ENCODE assay signal across 10 cellular contexts in the genomic region with DNA sequence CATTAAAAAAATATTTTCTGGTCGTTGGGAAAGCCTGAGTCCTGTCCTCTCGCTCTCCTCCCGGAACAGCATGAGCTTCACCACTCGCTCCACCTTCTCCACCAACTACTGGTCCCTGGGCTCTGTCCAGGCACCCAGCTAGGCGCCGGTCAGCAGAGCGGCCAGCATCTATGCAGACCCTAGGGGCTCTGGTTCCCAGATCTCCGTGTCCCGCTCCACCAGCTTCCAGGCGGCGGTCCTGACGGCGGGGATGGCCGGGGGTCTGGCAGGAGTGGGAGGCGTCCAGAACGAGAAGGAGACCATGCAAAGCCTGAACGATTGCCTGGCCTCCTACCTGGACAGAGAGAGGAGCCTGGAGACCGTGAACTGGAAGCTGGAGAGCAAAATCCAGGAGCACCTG.
"Had no signal": no experiment of that assay in that cellular context is flagged by ENCODE, and none has a peak within 500 bp of the region (broad histone marks: within the 10 kb centered on the region; RNA-seq: fewer than 3 reads in every experiment).

No MANE protein-coding gene starts in this region.

- H3K4me1 ChIP-seq: HAP-1 had no signal

- H3K27ac Mint-ChIP-seq: GM23338, H9, HFFc6 had no signal

- DNase-seq: GM23248, GOT3, H7, H9, HCEC 1CT, HFFc6 had no signal

- H3K9me3 ChIP-seq: HAP-1 had no signal

- H3K36me3 ChIP-seq: HAP-1 had no signal

- H3K9me3 Mint-ChIP-seq: GM23338 had no signal

- FAIRE-seq: H1, H54 had no signal

- H3K4me3 ChIP-seq: GM23248, GM23338, HAP-1 had no signal

- H3K27ac ChIP-seq: GM23248 had no signal

- H3K4me3 Mint-ChIP-seq: GM23338, H9, HFFc6 had no signal

- H3K9ac ChIP-seq: GM23248 had no signal
